In the genomic region with DNA sequence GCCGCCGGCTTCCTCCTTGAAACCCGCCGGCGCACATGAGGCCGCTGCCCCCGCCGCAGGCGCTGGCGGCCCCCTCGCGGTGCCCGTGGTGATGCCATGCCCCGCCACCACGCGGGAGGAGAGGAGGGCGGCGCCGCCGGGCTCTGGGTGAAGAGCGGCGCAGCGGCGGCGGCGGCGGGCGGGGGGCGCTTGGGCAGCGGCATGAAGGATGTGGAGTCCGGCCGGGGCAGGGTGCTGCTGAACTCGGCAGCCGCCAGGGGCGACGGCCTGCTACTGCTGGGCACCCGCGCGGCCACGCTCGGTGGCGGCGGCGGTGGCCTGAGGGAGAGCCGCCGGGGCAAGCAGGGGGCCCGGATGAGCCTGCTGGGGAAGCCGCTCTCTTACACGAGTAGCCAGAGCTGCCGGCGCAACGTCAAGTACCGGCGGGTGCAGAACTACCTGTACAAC, we compare ENCODE assay signal across 8 cellular contexts. TPM values are rescaled to one million over a fixed set of nuclear protein-coding genes. Genes with fewer than 3 reads are reported as not detected.
DNase-seq lines count a peak whose midpoint lies in the region; ATAC-seq, FAIRE-seq and TF ChIP-seq lines count a peak whose summit lies in the region.

No MANE protein-coding gene starts in this region.

- H3K27me3 Mint-ChIP-seq in CD4-positive, alpha-beta T cell, result peaks cover 21% of the 10 kb centered on the region
- H3K27me3 Mint-ChIP-seq in activated naive CD8-positive, alpha-beta T cell treated with anti-CD3 and anti-CD28 coated beads, Interleukin-2, amount 50 U/mL, for 24 hours, result no peaks in the 10 kb centered on the region

- TF ChIP-seq RAD21 in SK-N-SH (IDR thresholded peaks at IDR 0.05; ENCODE audit: low read length), result no peak

- peak; percentile 33 for ATAC-seq in CD4-positive, alpha-beta T cell (ENCODE audit: poor library complexity)
- ATAC-seq in GM19455 (IDR thresholded peaks at IDR 0.05; ENCODE audit: unreplicated experiment), result peak; percentile 32
- peak; percentile 7 for ATAC-seq in activated naive CD8-positive, alpha-beta T cell treated with anti-CD3 and anti-CD28 coated beads, Interleukin-2, amount 50 U/mL, for 24 hours

- peaks cover 3% of the 10 kb centered on the region for H3F3A ChIP-seq in SK-N-SH (replicated peaks; ENCODE audit: insufficient read depth)

- FAIRE-seq in HTR-8/SVneo (lab: Jason Lieb, UNC) (peak; percentile 86), small intestine (lab: Jason Lieb, UNC) (no peak)

- H3K27ac Mint-ChIP-seq in CD4-positive, alpha-beta T cell, result no peak overlapping the region
- H3K27ac Mint-ChIP-seq in activated naive CD8-positive, alpha-beta T cell treated with anti-CD3 and anti-CD28 coated beads, Interleukin-2, amount 50 U/mL, for 24 hours, result peak overlapping the region; percentile 98

- H3K4me1 Mint-ChIP-seq in CD4-positive, alpha-beta T cell (ENCODE audit: low read depth), result peaks cover 45% of the 10 kb centered on the region
- H3K4me1 Mint-ChIP-seq in activated naive CD8-positive, alpha-beta T cell treated with anti-CD3 and anti-CD28 coated beads, Interleukin-2, amount 50 U/mL, for 24 hours, result peaks cover 74% of the 10 kb centered on the region

- no peak overlapping the region for H3K27ac ChIP-seq in CD4-positive, alpha-beta T cell (ENCODE audit: low read depth, low read length)
- H3K27ac ChIP-seq in SK-N-SH (ENCODE audit: low read depth in 2 of 2, low read length in 1 of 2), result peak overlapping the region in 1 of 2 experiments; percentile 62; a peak in 2 of 4 replicates
- no peak overlapping the region for H3K27ac ChIP-seq in iPS DF 6.9 (ENCODE audit: low read length)
- H3K27ac ChIP-seq in small intestine (ENCODE audit: low read depth in 1 of 2, low read length in 1 of 2), result no peak overlapping the region

- peak overlapping the region; percentile 95 for H3K4me3 Mint-ChIP-seq in CD4-positive, alpha-beta T cell
- peak overlapping the region; percentile 95 for H3K4me3 Mint-ChIP-seq in activated naive CD8-positive, alpha-beta T cell treated with anti-CD3 and anti-CD28 coated beads, Interleukin-2, amount 50 U/mL, for 24 hours

- peak overlapping the region; percentile 94 for H3K4me2 ChIP-seq in SK-N-SH

- POLR2A ChIA-PET in CD4-positive, alpha-beta T cell (lab: Charles Lee), result no interaction called here
- POLR2A ChIA-PET in SK-N-SH (lab: Yijun Ruan, JAX), result no interaction called here

- intact Hi-C loops in CD4-positive, alpha-beta T cell (cut with DNase I, micrococcal nuclease), result loop anchor here in 1 of 2 experiments (10.0 kb wide), 1 partner anchor 207 kb away; no protein-coding TSS in a partner anchor

- CTCF ChIA-PET in CD4-positive, alpha-beta T cell (lab: Charles Lee), result no interaction called here
- CTCF ChIA-PET in SK-N-SH (lab: Yijun Ruan, JAX), result interaction anchor here (0.6 to 1.6 kb wide), 4 partner anchors 22 to 492 kb away, joined by 3 to 4 read pairs (median 3); no protein-coding TSS in a partner anchor

- TF ChIP-seq EP300 in SK-N-SH (IDR thresholded peaks at IDR 0.05; ENCODE audit: borderline replicate concordance in 1 of 2, low read depth in 1 of 2, low read length in 1 of 2), result no peak

- peak overlapping the region; percentile 81 for H3K9ac ChIP-seq in SK-N-SH

- no peaks in the 10 kb centered on the region for H3K9me3 Mint-ChIP-seq in CD4-positive, alpha-beta T cell
- H3K9me3 Mint-ChIP-seq in activated naive CD8-positive, alpha-beta T cell treated with anti-CD3 and anti-CD28 coated beads, Interleukin-2, amount 50 U/mL, for 24 hours, result no peaks in the 10 kb centered on the region

- peak overlapping the region; percentile 73 to 92 for H3K4me3 ChIP-seq in SK-N-SH (ENCODE audit: low read depth in 2 of 2, low read length in 1 of 2)
- H3K4me3 ChIP-seq in iPS DF 6.9 (ENCODE audit: low read length), result peak overlapping the region; percentile 28; the same call in 1 of the 2 replicates
- peak overlapping the region; percentile 35 to 52 for H3K4me3 ChIP-seq in small intestine (ENCODE audit: low read depth in 1 of 2, low read length in 2 of 2)

- H3K27me3 ChIP-seq in CD4-positive, alpha-beta T cell (ENCODE audit: control insufficient read depth, insufficient read depth, low read length), result no peaks in the 10 kb centered on the region
- H3K27me3 ChIP-seq in SK-N-SH (ENCODE audit: insufficient read depth) (no peaks in the 10 kb centered on the region), iPS DF 6.9 (ENCODE audit: control insufficient read depth, insufficient read depth, low read length) (peaks cover 36% of the 10 kb centered on the region), small intestine (ENCODE audit: control insufficient read depth in 2 of 2, insufficient read depth in 2 of 2, low read length in 2 of 2) (peaks cover 11 to 15% of the 10 kb centered on the region in 2 donors)

- H3K9me3 ChIP-seq in CD4-positive, alpha-beta T cell (ENCODE audit: control insufficient read depth, low read length), result no peaks in the 10 kb centered on the region
- H3K9me3 ChIP-seq in SK-N-SH (no peaks in the 10 kb centered on the region), iPS DF 6.9 (ENCODE audit: control insufficient read depth, insufficient read depth, low read length) (no peaks in the 10 kb centered on the region), small intestine (ENCODE audit: control insufficient read depth, low read depth) (no peaks in the 10 kb centered on the region)

- peaks cover 66% of the 10 kb centered on the region for H3K79me2 ChIP-seq in SK-N-SH (ENCODE audit: insufficient read depth)

- no peaks in the 10 kb centered on the region for H3K36me3 Mint-ChIP-seq in CD4-positive, alpha-beta T cell (ENCODE audit: low read depth)
- H3K36me3 Mint-ChIP-seq in activated naive CD8-positive, alpha-beta T cell treated with anti-CD3 and anti-CD28 coated beads, Interleukin-2, amount 50 U/mL, for 24 hours (ENCODE audit: low read depth), result peaks cover 24% of the 10 kb centered on the region

- H4K20me1 ChIP-seq in SK-N-SH (ENCODE audit: insufficient read depth), result no peaks in the 10 kb centered on the region

- peak overlapping the region; percentile 95 for H2AFZ ChIP-seq in SK-N-SH (ENCODE audit: low read depth)

- no peaks in the 10 kb centered on the region for H3K9me2 ChIP-seq in SK-N-SH

- H3K36me3 ChIP-seq in SK-N-SH (replicated peaks in 1 of 2; ENCODE audit: control insufficient read depth in 1 of 2, insufficient read depth in 2 of 2, low read length in 1 of 2) (no peaks in the 10 kb centered on the region), iPS DF 6.9 (ENCODE audit: control insufficient read depth, insufficient read depth, low read length) (no peaks in the 10 kb centered on the region), small intestine (ENCODE audit: control insufficient read depth in 2 of 2, insufficient read depth in 2 of 2, low read length in 2 of 2) (no peaks in the 10 kb centered on the region)

- H3K4me1 ChIP-seq in SK-N-SH (ENCODE audit: control insufficient read depth in 1 of 2, insufficient read depth in 2 of 2, low read depth in 1 of 2, low read length in 1 of 2) (peaks cover 14 to 17% of the 10 kb centered on the region in 2 experiments; a peak in 3 of 4 replicates), iPS DF 6.9 (ENCODE audit: control insufficient read depth, insufficient read depth, low read length) (no peaks in the 10 kb centered on the region; the same call in 1 of the 2 replicates), small intestine (ENCODE audit: control insufficient read depth in 2 of 2, insufficient read depth in 1 of 2, low read depth in 1 of 2, low read length in 1 of 2) (no peaks in the 10 kb centered on the region)

- 0% methylated on average over 1 of the region's 54 CpGs for WGBS in SK-N-SH (ENCODE audit: low lambda C conversion rate)
- no CpG with 5 or more reads among the region's 54 CpGs for WGBS in iPS DF 6.9 (ENCODE audit: insufficient coverage, insufficient read length)
- WGBS in small intestine, 3 donors, result 1 to 6% (median 3%) methylated on average over 24 to 54 of the region's 54 CpGs

- peak in 8 of 10 experiments; percentile 34 to 67 (median 44) for DNase-seq in CD4-positive, alpha-beta T cell
- DNase-seq in HTR-8/SVneo (ENCODE audit: insufficient read length, low spot score), result peak; percentile 25
- DNase-seq in SK-N-SH, result peak; percentile 84
- DNase-seq in activated naive CD8-positive, alpha-beta T cell treated with anti-CD3 and anti-CD28 coated beads, Interleukin-2, amount 50 U/mL, for 24 hours, result peak; percentile 64
- no peak for DNase-seq in iPS DF 6.9 (ENCODE audit: low read depth, low spot score)
- DNase-seq in small intestine, result no peak
- no peak for DNase-seq in occipital lobe (lab: John Stamatoyannopoulos, UW)

- TF ChIP-seq CTCF in CD4-positive, alpha-beta T cell (IDR thresholded peaks at IDR 0.05), result peak; percentile 0
- peak; percentile 42 for TF ChIP-seq CTCF in SK-N-SH (IDR thresholded peaks at IDR 0.05)

TF ChIP-seq in SK-N-SH, 30 proteins besides CTCF, POLR2A, EP300 and RAD21:
- TF ChIP-seq YY1 (IDR thresholded peaks at IDR 0.05; ENCODE audit: low read depth) (no peak), GATA2 (CRISPR knock-in tag; IDR thresholded peaks at IDR 0.05) (no peak), SIN3A (IDR thresholded peaks at IDR 0.05; ENCODE audit: borderline replicate concordance, low read depth, low read length) (peak; percentile 79; the same call in 1 of the 2 replicates), TEAD4 (IDR thresholded peaks at IDR 0.05; ENCODE audit: borderline replicate concordance, insufficient read depth) (no peak), SMC3 (IDR thresholded peaks at IDR 0.05; ENCODE audit: low read depth, low read length) (peak; percentile 8; the same call in 1 of the 2 replicates)
- TF ChIP-seq, protein P1, sequence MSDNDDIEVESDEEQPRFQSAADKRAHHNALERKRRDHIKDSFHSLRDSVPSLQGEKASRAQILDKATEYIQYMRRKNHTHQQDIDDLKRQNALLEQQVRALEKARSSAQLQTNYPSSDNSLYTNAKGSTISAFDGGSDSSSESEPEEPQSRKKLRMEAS (IDR thresholded peaks at IDR 0.05; ENCODE audit: low read depth), result no peak

RNA-seq across cellular contexts. Expression of gene KCNQ5, which starts 0.3 kb away (rescaled TPM):
- 1 to 10 TPM; 2.1 to 2.5 TPM for total RNA-seq in CD4-positive, alpha-beta T cell
- polyA plus RNA-seq in SK-N-SH (2012; rRNA removed) (3.2 and 3.7 TPM in 2 replicates), small intestine (under 1 TPM in 1 of 3 donors, not detected in 2; 0.92 TPM)
- 4.2 TPM in 2 replicates for polyA plus RNA-seq in SK-N-SH (2012; cell fraction: cytosol; rRNA removed)
- 3.7 and 4.7 TPM in 2 replicates for polyA plus RNA-seq in SK-N-SH (2012; cell fraction: nucleus; rRNA removed)
- 12.9 TPM for total RNA-seq in occipital lobe

Comparison
In these comparisons a context has a peak if more than half of its experiments do, and no peak if none do; other contexts are left out.
1. DNase-seq: peak in CD4-positive, alpha-beta T cell (8 of 10), HTR-8/SVneo (single experiment), SK-N-SH (single experiment) and activated naive CD8-positive, alpha-beta T cell treated with anti-CD3 and anti-CD28 coated beads, Interleukin-2, amount 50 U/mL, for 24 hours (single experiment); none in iPS DF 6.9 (single experiment), small intestine (single experiment) and occipital lobe (single experiment).
2. H3K4me3 ChIP-seq: peak in every context shown above with its lines; median percentile 82 in SK-N-SH; 44 in small intestine; 28 in iPS DF 6.9.
3. Peak in every context shown above with its lines, with median percentiles within 50 percentile points of each other: ATAC-seq.